In the genomic region with DNA sequence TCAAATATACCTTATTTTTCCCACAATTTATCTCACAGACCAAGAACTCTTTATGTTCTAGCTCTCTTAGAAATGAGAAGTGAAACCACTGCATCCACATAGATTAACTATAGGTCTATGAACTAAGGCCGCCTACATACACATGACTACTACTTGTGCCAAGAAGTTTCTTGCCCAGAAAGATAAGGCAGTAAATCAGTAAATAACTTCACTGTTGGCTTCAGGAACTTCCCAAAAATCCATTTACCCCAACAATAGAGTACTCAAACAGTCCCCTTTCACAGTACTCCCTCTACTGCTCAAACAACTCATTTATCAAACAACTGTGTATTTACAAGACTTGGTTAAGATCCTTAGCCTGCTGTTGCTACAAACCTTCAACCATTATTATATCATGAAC, we compare ENCODE assay signal across 2 cellular contexts.
TF ChIP-seq lines count a peak whose summit lies in the region.

No MANE protein-coding gene starts in this region.

TF ChIP-seq in SK-N-SH treated with all-trans-retinoic acid at 6 μM for 48 hours, 23 proteins besides CTCF, POLR2A, EP300 and RAD21 (continued from another document):
- TF ChIP-seq, protein P1, sequence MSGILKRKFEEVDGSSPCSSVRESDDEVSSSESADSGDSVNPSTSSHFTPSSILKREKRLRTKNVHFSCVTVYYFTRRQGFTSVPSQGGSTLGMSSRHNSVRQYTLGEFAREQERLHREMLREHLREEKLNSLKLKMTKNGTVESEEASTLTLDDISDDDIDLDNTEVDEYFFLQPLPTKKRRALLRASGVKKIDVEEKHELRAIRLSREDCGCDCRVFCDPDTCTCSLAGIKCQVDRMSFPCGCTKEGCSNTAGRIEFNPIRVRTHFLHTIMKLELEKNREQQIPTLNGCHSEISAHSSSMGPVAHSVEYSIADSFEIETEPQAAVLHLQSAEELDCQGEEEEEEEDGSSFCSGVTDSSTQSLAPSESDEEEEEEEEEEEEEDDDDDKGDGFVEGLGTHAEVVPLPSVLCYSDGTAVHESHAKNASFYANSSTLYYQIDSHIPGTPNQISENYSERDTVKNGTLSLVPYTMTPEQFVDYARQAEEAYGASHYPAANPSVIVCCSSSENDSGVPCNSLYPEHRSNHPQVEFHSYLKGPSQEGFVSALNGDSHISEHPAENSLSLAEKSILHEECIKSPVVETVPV (CRISPR knock-in tag; IDR thresholded peaks at IDR 0.05) = no peak

TF ChIP-seq in SK-N-SH, 30 proteins besides CTCF, POLR2A, EP300 and RAD21 (continued from another document):
- TF ChIP-seq, protein P2, sequence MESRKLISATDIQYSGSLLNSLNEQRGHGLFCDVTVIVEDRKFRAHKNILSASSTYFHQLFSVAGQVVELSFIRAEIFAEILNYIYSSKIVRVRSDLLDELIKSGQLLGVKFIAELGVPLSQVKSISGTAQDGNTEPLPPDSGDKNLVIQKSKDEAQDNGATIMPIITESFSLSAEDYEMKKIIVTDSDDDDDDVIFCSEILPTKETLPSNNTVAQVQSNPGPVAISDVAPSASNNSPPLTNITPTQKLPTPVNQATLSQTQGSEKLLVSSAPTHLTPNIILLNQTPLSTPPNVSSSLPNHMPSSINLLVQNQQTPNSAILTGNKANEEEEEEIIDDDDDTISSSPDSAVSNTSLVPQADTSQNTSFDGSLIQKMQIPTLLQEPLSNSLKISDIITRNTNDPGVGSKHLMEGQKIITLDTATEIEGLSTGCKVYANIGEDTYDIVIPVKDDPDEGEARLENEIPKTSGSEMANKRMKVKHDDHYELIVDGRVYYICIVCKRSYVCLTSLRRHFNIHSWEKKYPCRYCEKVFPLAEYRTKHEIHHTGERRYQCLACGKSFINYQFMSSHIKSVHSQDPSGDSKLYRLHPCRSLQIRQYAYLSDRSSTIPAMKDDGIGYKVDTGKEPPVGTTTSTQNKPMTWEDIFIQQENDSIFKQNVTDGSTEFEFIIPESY (IDR thresholded peaks at IDR 0.05; ENCODE audit: borderline replicate concordance, low read depth) = no peak
- TF ChIP-seq TCF12 (IDR thresholded peaks at IDR 0.05) = no peak
- TF ChIP-seq RFX5 (IDR thresholded peaks at IDR 0.05; ENCODE audit: low read length) = no peak
- TF ChIP-seq GABPA (IDR thresholded peaks at IDR 0.05; ENCODE audit: low read depth) = no peak
- TF ChIP-seq, protein P3, sequence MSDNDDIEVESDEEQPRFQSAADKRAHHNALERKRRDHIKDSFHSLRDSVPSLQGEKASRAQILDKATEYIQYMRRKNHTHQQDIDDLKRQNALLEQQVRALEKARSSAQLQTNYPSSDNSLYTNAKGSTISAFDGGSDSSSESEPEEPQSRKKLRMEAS (IDR thresholded peaks at IDR 0.05; ENCODE audit: low read depth) = no peak
- no peak for TF ChIP-seq TEAD4 (IDR thresholded peaks at IDR 0.05; ENCODE audit: borderline replicate concordance, insufficient read depth)
- TF ChIP-seq NRF1 (IDR thresholded peaks at IDR 0.05; ENCODE audit: low read depth, low read length) = no peak
- TF ChIP-seq MXI1 (IDR thresholded peaks at IDR 0.05; ENCODE audit: low read depth, low read length) = no peak
- TF ChIP-seq YY1 (IDR thresholded peaks at IDR 0.05; ENCODE audit: low read depth) = no peak
- TF ChIP-seq POLR2AphosphoS5 (IDR thresholded peaks at IDR 0.05; ENCODE audit: low read depth, low read length) = no peak
- no peak for TF ChIP-seq SIN3A (IDR thresholded peaks at IDR 0.05; ENCODE audit: borderline replicate concordance, low read depth, low read length)
- TF ChIP-seq JUND (IDR thresholded peaks at IDR 0.05) = no peak
- no peak for TF ChIP-seq CHD2 (IDR thresholded peaks at IDR 0.05; ENCODE audit: low read length, partially characterized antibody)
